ENCODE assay signal across 13 cellular contexts in the genomic region with DNA sequence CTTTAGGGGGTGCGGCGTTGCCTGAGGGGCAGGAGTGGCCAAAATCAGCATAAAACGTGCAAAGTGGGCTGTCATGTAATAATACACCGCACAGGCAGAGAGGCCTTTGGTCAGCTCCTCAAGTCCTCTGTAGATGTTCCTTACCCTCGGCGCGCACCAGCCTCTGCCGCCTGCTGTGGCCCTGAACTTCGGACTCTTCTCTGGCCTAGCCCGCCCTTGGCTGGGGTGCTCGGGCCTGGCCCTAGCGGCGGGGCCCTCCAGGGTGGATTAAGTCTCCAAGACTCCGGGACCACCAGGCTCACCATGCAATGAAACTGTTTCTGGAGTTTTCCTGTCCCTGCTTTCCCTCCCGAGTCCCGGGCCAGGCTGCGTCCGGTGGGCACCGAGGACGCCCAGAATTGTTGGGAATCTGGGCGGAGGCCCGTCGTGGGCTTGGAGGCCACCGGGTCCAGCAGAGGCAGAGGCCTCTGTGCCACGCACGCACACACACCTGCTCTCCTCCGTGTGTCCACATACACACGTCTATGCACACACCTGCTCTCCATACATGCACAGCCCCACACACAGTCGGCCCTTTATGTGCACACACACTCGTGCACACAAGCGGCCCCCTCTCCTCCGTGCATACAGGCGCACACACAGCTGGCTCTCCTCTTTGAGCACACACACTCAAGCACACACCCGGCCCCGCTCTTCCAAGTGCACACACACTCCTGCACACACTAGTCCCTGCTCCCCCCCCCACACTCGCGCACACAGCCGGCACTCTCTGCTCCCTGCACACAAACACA. TPM values are rescaled to one million over a fixed set of nuclear protein-coding genes. Genes with fewer than 3 reads are reported as not detected.
DNase-seq lines count a peak whose midpoint lies in the region; ATAC-seq, FAIRE-seq and TF ChIP-seq lines count a peak whose summit lies in the region.
"Had no signal": no experiment of that assay in that cellular context is flagged by ENCODE, and none has a peak within 500 bp of the region (broad histone marks: within the 10 kb centered on the region; RNA-seq: fewer than 3 reads in every experiment).

No MANE protein-coding gene starts in this region.

- no peak overlapping the region for H3K4me2 ChIP-seq in SK-N-SH

- H3K27ac ChIP-seq in SK-N-SH (ENCODE audit: low read depth in 2 of 2, low read length in 1 of 2), result no peak overlapping the region

- H2AFZ ChIP-seq in SK-N-SH (ENCODE audit: low read depth), result no peak overlapping the region

- no peak for TF ChIP-seq POLR2A in GM12891 (IDR thresholded peaks at IDR 0.05; ENCODE audit: low read depth, low read length)

- no peak overlapping the region for H3K27ac Mint-ChIP-seq in stimulated activated naive CD8-positive, alpha-beta T cell treated with anti-CD3 and anti-CD28 coated beads, Interleukin-15, amount 100 ng/mL, for 72 hours

- H3K9me2 ChIP-seq in SK-N-SH, result no peaks in the 10 kb centered on the region

- TF ChIP-seq EP300 in SK-N-SH (IDR thresholded peaks at IDR 0.05; ENCODE audit: borderline replicate concordance in 1 of 2, low read depth in 1 of 2, low read length in 1 of 2), result no peak

- no peak for FAIRE-seq in GM12891 (lab: Jason Lieb, UNC)
- FAIRE-seq: G401.6, K562 had no signal

- intact Hi-C loops in left colon (cut with DNase I, micrococcal nuclease), result no loop called here

- POLR2A ChIA-PET in SK-N-SH (lab: Yijun Ruan, JAX), result no interaction called here

- peak overlapping the region; percentile 32 to 49 for H3K4me3 Mint-ChIP-seq in stimulated activated naive CD8-positive, alpha-beta T cell treated with anti-CD3 and anti-CD28 coated beads, Interleukin-15, amount 100 ng/mL, for 72 hours

- peaks cover 40% of the 10 kb centered on the region for H3K4me1 Mint-ChIP-seq in stimulated activated naive CD8-positive, alpha-beta T cell treated with anti-CD3 and anti-CD28 coated beads, Interleukin-15, amount 100 ng/mL, for 72 hours

- H3F3A ChIP-seq in SK-N-SH (replicated peaks; ENCODE audit: insufficient read depth), result peaks cover 6% of the 10 kb centered on the region

- peak; percentile 37 for ATAC-seq in left colon
- ATAC-seq in stimulated activated naive CD8-positive, alpha-beta T cell treated with anti-CD3 and anti-CD28 coated beads, Interleukin-15, amount 100 ng/mL, for 72 hours, result no peak
- ATAC-seq: K562 had no signal

- H3K36me3 ChIP-seq in SK-N-SH (replicated peaks in 1 of 2; ENCODE audit: control insufficient read depth in 1 of 2, insufficient read depth in 2 of 2, low read length in 1 of 2), result peaks cover 0 to 9% of the 10 kb centered on the region in 2 experiments

- H3K27me3 Mint-ChIP-seq in stimulated activated naive CD8-positive, alpha-beta T cell treated with anti-CD3 and anti-CD28 coated beads, Interleukin-15, amount 100 ng/mL, for 72 hours, result no peaks in the 10 kb centered on the region

- TF ChIP-seq RAD21 in SK-N-SH (IDR thresholded peaks at IDR 0.05; ENCODE audit: low read length), result no peak

- peaks cover 29% of the 10 kb centered on the region for H3K79me2 ChIP-seq in SK-N-SH (ENCODE audit: insufficient read depth)

- H3K9ac ChIP-seq in SK-N-SH, result no peak overlapping the region

- peaks cover 15% of the 10 kb centered on the region; the same call in 1 of the 2 replicates for H4K20me1 ChIP-seq in SK-N-SH (ENCODE audit: insufficient read depth)

- H3K9me3 ChIP-seq in SK-N-SH, result no peaks in the 10 kb centered on the region

- peak; percentile 48 for DNase-seq in activated effector memory CD4-positive, alpha-beta T cell treated with anti-CD3 and anti-CD28 coated beads, Interleukin-2, amount 50 U/mL, for 16 hours
- DNase-seq in activated effector memory CD4-positive, alpha-beta T cell treated with Interleukin-2 at 50 U/mL for 16 hours, result no peak
- peak; percentile 49 for DNase-seq in activated CD8-positive, alpha-beta memory T cell treated with anti-CD3 and anti-CD28 coated beads, Interleukin-2, amount 50 U/mL, for 48 hours
- no peak for DNase-seq in left colon
- no peak for DNase-seq in stimulated activated naive CD8-positive, alpha-beta T cell treated with anti-CD3 and anti-CD28 coated beads, Interleukin-15, amount 100 ng/mL, for 72 hours
- DNase-seq in SK-N-SH, result no peak
- DNase-seq in GM12891 (ENCODE audit: insufficient read length, low spot score), result no peak
- no peak for DNase-seq in KG1 (lab: John Stamatoyannopoulos, UW)
- DNase-seq: effector CD4-positive, alpha-beta T cell; NCI-H2171; nucleus accumbens had no signal

- no peak overlapping the region for H3K4me3 ChIP-seq in SK-N-SH (ENCODE audit: low read depth in 2 of 2, low read length in 1 of 2)

- TF ChIP-seq CTCF in SK-N-SH (IDR thresholded peaks at IDR 0.05), result no peak

- no peaks in the 10 kb centered on the region for H3K9me3 Mint-ChIP-seq in stimulated activated naive CD8-positive, alpha-beta T cell treated with anti-CD3 and anti-CD28 coated beads, Interleukin-15, amount 100 ng/mL, for 72 hours

- CTCF ChIA-PET in SK-N-SH (lab: Yijun Ruan, JAX), result no interaction called here

- H3K4me1 ChIP-seq in SK-N-SH (ENCODE audit: control insufficient read depth in 1 of 2, insufficient read depth in 2 of 2, low read depth in 1 of 2, low read length in 1 of 2), result peaks cover 9 to 10% of the 10 kb centered on the region in 2 experiments; a peak in 3 of 4 replicates

- WGBS in SK-N-SH (ENCODE audit: low lambda C conversion rate), result 96% methylated on average over 38 of the region's 38 CpGs

- no peaks in the 10 kb centered on the region for H3K27me3 ChIP-seq in SK-N-SH (ENCODE audit: insufficient read depth)

TF ChIP-seq in SK-N-SH, 30 proteins besides CTCF, POLR2A, EP300 and RAD21 (continues in another document):
- TF ChIP-seq RXRA (IDR thresholded peaks at IDR 0.05; ENCODE audit: borderline replicate concordance, low read depth) (no peak), USF1 (IDR thresholded peaks at IDR 0.05; ENCODE audit: borderline replicate concordance, low read depth) (no peak), TAF1 (IDR thresholded peaks at IDR 0.05; ENCODE audit: borderline replicate concordance, low read depth, low read length) (no peak)
- TF ChIP-seq, protein P1, sequence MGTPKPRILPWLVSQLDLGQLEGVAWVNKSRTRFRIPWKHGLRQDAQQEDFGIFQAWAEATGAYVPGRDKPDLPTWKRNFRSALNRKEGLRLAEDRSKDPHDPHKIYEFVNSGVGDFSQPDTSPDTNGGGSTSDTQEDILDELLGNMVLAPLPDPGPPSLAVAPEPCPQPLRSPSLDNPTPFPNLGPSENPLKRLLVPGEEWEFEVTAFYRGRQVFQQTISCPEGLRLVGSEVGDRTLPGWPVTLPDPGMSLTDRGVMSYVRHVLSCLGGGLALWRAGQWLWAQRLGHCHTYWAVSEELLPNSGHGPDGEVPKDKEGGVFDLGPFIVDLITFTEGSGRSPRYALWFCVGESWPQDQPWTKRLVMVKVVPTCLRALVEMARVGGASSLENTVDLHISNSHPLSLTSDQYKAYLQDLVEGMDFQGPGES (IDR thresholded peaks at IDR 0.05; ENCODE audit: low read depth, low read length), result no peak

TF ChIP-seq in GM12891, 5 proteins besides CTCF, POLR2A, EP300 and RAD21:
- TF ChIP-seq POU2F2 (IDR thresholded peaks at IDR 0.05; ENCODE audit: low read depth, low read length), result no peak
- no peak for TF ChIP-seq SPI1 (IDR thresholded peaks at IDR 0.05; ENCODE audit: low read depth, low read length)
- TF ChIP-seq POLR2AphosphoS5 (IDR thresholded peaks at IDR 0.05; ENCODE audit: low read depth, low read length), result no peak
- no peak for TF ChIP-seq TAF1 (IDR thresholded peaks at IDR 0.05; ENCODE audit: low read depth, low read length)
- no peak for TF ChIP-seq PAX5 (IDR thresholded peaks at IDR 0.05; ENCODE audit: insufficient read depth, low read length, severe bottlenecking)

RNA-seq across cellular contexts. Expression of gene TFDP1, which starts 1.5 kb away (rescaled TPM):
- 10 to 100 TPM; 61.1 to 72.6 TPM for total RNA-seq in left colon
- polyA plus RNA-seq in SK-N-SH (2012; rRNA removed), result 61.4 and 76.7 TPM in 2 replicates
- polyA plus RNA-seq in SK-N-SH (2012; cell fraction: cytosol; rRNA removed), result 84.0 and 86.0 TPM in 2 replicates
- polyA plus RNA-seq in SK-N-SH (2012; cell fraction: nucleus; rRNA removed), result 70.1 and 82.8 TPM in 2 replicates
- polyA plus RNA-seq in GM12891 (2012; ENCODE audit: low read depth, missing spikeins), result 85.5 TPM

Comparison
In these comparisons a context has a peak if more than half of its experiments do, and no peak if none do; other contexts are left out.
1. DNase-seq: peak in activated effector memory CD4-positive, alpha-beta T cell treated with anti-CD3 and anti-CD28 coated beads, Interleukin-2, amount 50 U/mL, for 16 hours (single experiment) and activated CD8-positive, alpha-beta memory T cell treated with anti-CD3 and anti-CD28 coated beads, Interleukin-2, amount 50 U/mL, for 48 hours (single experiment); none in activated effector memory CD4-positive, alpha-beta T cell treated with Interleukin-2 at 50 U/mL for 16 hours (single experiment), left colon (0 of 2), stimulated activated naive CD8-positive, alpha-beta T cell treated with anti-CD3 and anti-CD28 coated beads, Interleukin-15, amount 100 ng/mL, for 72 hours (0 of 2), SK-N-SH (single experiment), GM12891 (single experiment) and KG1 (single experiment).